In genomic region chr9:89379508-89380115, GRCh38 we compare ENCODE assay signal across 1 cellular context.
TF ChIP-seq lines count a peak whose summit lies in the region.

No MANE protein-coding gene starts in this region.

TF ChIP-seq in GM23338, 12 proteins besides CTCF, POLR2A, EP300 and RAD21 (continued from another document):
- TF ChIP-seq, protein P1, sequence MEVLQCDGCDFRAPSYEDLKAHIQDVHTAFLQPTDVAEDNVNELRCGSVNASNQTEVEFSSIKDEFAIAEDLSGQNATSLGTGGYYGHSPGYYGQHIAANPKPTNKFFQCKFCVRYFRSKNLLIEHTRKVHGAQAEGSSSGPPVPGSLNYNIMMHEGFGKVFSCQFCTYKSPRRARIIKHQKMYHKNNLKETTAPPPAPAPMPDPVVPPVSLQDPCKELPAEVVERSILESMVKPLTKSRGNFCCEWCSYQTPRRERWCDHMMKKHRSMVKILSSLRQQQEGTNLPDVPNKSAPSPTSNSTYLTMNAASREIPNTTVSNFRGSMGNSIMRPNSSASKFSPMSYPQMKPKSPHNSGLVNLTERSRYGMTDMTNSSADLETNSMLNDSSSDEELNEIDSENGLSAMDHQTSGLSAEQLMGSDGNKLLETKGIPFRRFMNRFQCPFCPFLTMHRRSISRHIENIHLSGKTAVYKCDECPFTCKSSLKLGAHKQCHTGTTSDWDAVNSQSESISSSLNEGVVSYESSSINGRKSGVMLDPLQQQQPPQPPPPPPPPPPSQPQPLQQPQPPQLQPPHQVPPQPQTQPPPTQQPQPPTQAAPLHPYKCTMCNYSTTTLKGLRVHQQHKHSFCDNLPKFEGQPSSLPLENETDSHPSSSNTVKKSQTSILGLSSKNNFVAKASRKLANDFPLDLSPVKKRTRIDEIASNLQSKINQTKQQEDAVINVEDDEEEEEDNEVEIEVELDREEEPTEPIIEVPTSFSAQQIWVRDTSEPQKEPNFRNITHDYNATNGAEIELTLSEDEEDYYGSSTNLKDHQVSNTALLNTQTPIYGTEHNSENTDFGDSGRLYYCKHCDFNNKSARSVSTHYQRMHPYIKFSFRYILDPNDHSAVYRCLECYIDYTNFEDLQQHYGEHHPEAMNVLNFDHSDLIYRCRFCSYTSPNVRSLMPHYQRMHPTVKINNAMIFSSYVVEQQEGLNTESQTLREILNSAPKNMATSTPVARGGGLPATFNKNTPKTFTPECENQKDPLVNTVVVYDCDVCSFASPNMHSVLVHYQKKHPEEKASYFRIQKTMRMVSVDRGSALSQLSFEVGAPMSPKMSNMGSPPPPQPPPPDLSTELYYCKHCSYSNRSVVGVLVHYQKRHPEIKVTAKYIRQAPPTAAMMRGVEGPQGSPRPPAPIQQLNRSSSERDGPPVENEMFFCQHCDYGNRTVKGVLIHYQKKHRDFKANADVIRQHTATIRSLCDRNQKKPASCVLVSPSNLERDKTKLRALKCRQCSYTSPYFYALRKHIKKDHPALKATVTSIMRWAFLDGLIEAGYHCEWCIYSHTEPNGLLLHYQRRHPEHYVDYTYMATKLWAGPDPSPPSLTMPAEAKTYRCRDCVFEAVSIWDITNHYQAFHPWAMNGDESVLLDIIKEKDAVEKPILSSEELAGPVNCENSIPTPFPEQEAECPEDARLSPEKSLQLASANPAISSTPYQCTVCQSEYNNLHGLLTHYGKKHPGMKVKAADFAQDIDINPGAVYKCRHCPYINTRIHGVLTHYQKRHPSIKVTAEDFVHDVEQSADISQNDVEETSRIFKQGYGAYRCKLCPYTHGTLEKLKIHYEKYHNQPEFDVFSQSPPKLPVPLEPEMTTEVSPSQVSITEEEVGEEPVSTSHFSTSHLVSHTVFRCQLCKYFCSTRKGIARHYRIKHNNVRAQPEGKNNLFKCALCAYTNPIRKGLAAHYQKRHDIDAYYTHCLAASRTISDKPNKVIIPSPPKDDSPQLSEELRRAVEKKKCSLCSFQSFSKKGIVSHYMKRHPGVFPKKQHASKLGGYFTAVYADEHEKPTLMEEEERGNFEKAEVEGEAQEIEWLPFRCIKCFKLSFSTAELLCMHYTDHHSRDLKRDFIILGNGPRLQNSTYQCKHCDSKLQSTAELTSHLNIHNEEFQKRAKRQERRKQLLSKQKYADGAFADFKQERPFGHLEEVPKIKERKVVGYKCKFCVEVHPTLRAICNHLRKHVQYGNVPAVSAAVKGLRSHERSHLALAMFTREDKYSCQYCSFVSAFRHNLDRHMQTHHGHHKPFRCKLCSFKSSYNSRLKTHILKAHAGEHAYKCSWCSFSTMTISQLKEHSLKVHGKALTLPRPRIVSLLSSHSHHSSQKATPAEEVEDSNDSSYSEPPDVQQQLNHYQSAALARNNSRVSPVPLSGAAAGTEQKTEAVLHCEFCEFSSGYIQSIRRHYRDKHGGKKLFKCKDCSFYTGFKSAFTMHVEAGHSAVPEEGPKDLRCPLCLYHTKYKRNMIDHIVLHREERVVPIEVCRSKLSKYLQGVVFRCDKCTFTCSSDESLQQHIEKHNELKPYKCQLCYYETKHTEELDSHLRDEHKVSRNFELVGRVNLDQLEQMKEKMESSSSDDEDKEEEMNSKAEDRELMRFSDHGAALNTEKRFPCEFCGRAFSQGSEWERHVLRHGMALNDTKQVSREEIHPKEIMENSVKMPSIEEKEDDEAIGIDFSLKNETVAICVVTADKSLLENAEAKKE (CRISPR knock-in tag; IDR thresholded peaks at IDR 0.05), result no peak
- no peak for TF ChIP-seq NANOG (IDR thresholded peaks at IDR 0.05; ENCODE audit: borderline replicate concordance)
- TF ChIP-seq REST (IDR thresholded peaks at IDR 0.05; ENCODE audit: unreplicated experiment), result no peak
- TF ChIP-seq EZH2 (IDR thresholded peaks at IDR 0.05; ENCODE audit: low read depth, unreplicated experiment), result no peak
- no peak for TF ChIP-seq EZH2phosphoT487 (IDR thresholded peaks at IDR 0.05; ENCODE audit: unreplicated experiment)
- no peak for TF ChIP-seq ETS1 (IDR thresholded peaks at IDR 0.05)
- no peak for TF ChIP-seq ZNF331 (CRISPR knock-in tag; IDR thresholded peaks at IDR 0.05; ENCODE audit: low read depth)
- no peak for TF ChIP-seq JUNB (IDR thresholded peaks at IDR 0.05; ENCODE audit: unreplicated experiment)
